In the genomic region with DNA sequence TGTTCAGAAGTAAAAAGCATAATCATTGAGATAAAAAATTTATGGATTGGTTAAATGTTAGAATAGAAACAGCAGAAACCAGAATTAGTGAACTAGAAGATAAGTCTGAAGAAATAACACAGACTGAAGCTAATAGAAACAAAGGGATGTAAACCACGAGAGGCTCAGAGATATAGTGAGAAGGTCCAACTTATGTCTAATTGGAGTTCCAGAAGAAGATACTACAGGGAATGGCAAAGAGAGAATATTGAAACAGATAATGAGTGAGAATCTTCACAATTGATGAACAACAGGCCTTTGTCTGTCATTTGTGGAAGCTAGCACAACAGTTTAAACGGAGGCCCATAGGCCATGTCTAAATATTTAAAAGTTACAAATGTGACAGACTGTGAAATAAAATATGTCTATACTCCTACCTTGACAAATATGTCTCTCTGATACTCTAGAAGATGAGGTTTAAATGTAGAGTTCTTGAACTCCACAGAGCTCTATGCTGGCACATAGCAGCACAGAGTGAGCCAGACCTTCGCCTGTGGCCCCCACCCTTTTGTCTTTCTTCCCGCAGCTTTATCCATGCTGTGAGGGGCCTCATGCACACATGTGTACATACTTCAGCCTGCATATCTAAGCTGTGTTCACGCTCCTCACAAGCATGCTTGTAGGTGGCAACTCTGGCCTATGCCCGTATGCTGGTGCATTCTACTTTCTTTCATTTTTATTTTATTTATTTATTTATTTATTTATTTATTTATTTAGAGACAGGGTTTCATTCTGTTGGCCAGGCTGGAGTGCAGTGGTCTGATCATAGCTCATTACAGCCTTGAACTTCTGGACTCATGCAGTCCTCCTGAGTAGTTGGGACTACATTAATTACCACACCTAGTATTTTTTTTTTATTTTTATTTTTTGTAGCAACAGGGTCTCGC, we compare ENCODE assay signal across 28 cellular contexts.
"Had no signal": no experiment of that assay in that cellular context is flagged by ENCODE, and none has a peak within 500 bp of the region (broad histone marks: within the 10 kb centered on the region; RNA-seq: fewer than 3 reads in every experiment).

No MANE protein-coding gene starts in this region.

- H3K27ac ChIP-seq: epithelial cell of prostate, esophagus muscularis mucosa, foreskin keratinocyte, gastroesophageal sphincter, heart left ventricle, hepatocyte, left lung, neutrophil, pancreas, suprapubic skin, vagina had no signal

- H3K9me3 ChIP-seq: pancreas, thyroid gland had no signal

- H3K4me3 ChIP-seq: esophagus muscularis mucosa, gastroesophageal sphincter, heart left ventricle, hepatocyte, left lung, mucosa of descending colon, pancreas, smooth muscle cell, suprapubic skin, thyroid gland, vagina had no signal

- H2AFZ ChIP-seq: hepatocyte had no signal

- ATAC-seq: foreskin keratinocyte; gastroesophageal sphincter; heart left ventricle; left lung; mucosa of descending colon; natural killer cell treated with Interleukin-12 subunit alpha and Interleukin-12 subunit beta and Interleukin-15 and Interleukin-18, amount 100 ng/mL, for 72 hours; pancreas; sciatic nerve; stimulated activated naive CD8-positive, alpha-beta T cell treated with anti-CD3 and anti-CD28 coated beads, Interleukin-15, amount 100 ng/mL, for 72 hours had no signal

- H3K36me3 ChIP-seq: esophagus muscularis mucosa, gastroesophageal sphincter, heart left ventricle, left lung, neutrophil, pancreas, suprapubic skin, thyroid gland, vagina had no signal

- H3K27me3 ChIP-seq: esophagus muscularis mucosa, foreskin keratinocyte, gastroesophageal sphincter, heart left ventricle, hepatocyte, left lung, neutrophil, pancreas, suprapubic skin, thyroid gland, vagina had no signal

- DNase-seq: effector CD8-positive, alpha-beta T cell; endodermal cell; foreskin keratinocyte; heart left ventricle; kidney; left lung; mesenchymal stem cell; mucosa of descending colon; naive B cell; pancreas; stimulated activated CD4-positive, alpha-beta T cell treated with anti-CD3 and anti-CD28 coated beads, Interleukin-12 subunit alpha, Interleukin-12 subunit beta, amount 100 ng/mL, for 4 hours; stimulated activated CD4-positive, alpha-beta T cell treated with anti-CD3 and anti-CD28 coated beads, Interleukin-1b, Interleukin-23, amount 100 ng/mL, for 48 hours; stimulated activated CD4-positive, alpha-beta T cell treated with anti-CD3 and anti-CD28 coated beads, Interleukin-4, amount 100 ng/mL, for 1 hour; stimulated activated CD8-positive, alpha-beta memory T cell treated with anti-CD3 and anti-CD28 coated beads, Interleukin-4, amount 100 ng/mL, for 48 hours; stimulated activated naive CD4-positive, alpha-beta T cell; stimulated activated naive CD8-positive, alpha-beta T cell treated with anti-CD3 and anti-CD28 coated beads, Interleukin-15, amount 100 ng/mL, for 72 hours; thyroid gland; trophoblast cell had no signal

- H3K4me2 ChIP-seq: hepatocyte, smooth muscle cell had no signal

- H3K4me1 ChIP-seq: foreskin keratinocyte had no signal
